In genomic region chr15:66388576-66388975, GRCh38 we compare ENCODE assay signal across 10 cellular contexts. TPM values are rescaled to one million over a fixed set of nuclear protein-coding genes. Genes with fewer than 3 reads are reported as not detected.
A peak's percentile ranks its signal among the peaks of the same experiment; 100 is the strongest.
DNase-seq lines count a peak whose midpoint lies in the region; ATAC-seq and TF ChIP-seq lines count a peak whose summit lies in the region.
"Had no signal": no experiment of that assay in that cellular context is flagged by ENCODE, and none has a peak within 500 bp of the region (broad histone marks: within the 10 kb centered on the region; RNA-seq: fewer than 3 reads in every experiment).

No MANE protein-coding gene starts in this region.

- H3K4me1 Mint-ChIP-seq in endodermal cell: peaks cover 24% of the 10 kb centered on the region
- peaks cover 10% of the 10 kb centered on the region for H3K4me1 Mint-ChIP-seq in progenitor cell of endocrine pancreas (ENCODE audit: low read depth)

- peaks cover 71% of the 10 kb centered on the region for H3K79me2 ChIP-seq in OCI-LY7 (ENCODE audit: insufficient read depth, low read depth, low read length)

- H3K4me3 Mint-ChIP-seq in endodermal cell (peak overlapping the region; percentile 79), progenitor cell of endocrine pancreas (ENCODE audit: low read depth) (peak overlapping the region; percentile 33)

- H3K9ac ChIP-seq in endodermal cell (ENCODE audit: extremely low read depth, low read length, poor library complexity, severe bottlenecking): peak overlapping the region; percentile 50

- H3K4me1 ChIP-seq in OCI-LY7 (ENCODE audit: insufficient read depth, low read length, poor library complexity, severe bottlenecking) (peaks cover 47% of the 10 kb centered on the region), endodermal cell (ENCODE audit: control insufficient read depth, insufficient read depth, low read length) (no peaks in the 10 kb centered on the region)

- H3K36me3 Mint-ChIP-seq in endodermal cell (ENCODE audit: low read depth) (peaks cover 28% of the 10 kb centered on the region), progenitor cell of endocrine pancreas (ENCODE audit: insufficient read depth) (peaks cover 1% of the 10 kb centered on the region)

- no peak overlapping the region for H2AFZ ChIP-seq in OCI-LY7 (ENCODE audit: low read length)

- POLR2A ChIA-PET in OCI-LY7 (lab: Charles Lee): interaction anchor here (0.5 to 1.6 kb wide), 9 partner anchors 14 to 115 kb away, joined by 3 to 7 read pairs (median 3); no protein-coding TSS in a partner anchor

- H3K36me3 ChIP-seq in OCI-LY7 (ENCODE audit: insufficient read depth, low read length) (peaks cover 28% of the 10 kb centered on the region), endodermal cell (ENCODE audit: control insufficient read depth, insufficient read depth, low read length) (peaks cover 21% of the 10 kb centered on the region)
- H3K36me3 ChIP-seq: ascending aorta had no signal

- peak overlapping the region; percentile 99 for H3K4me2 ChIP-seq in OCI-LY7 (ENCODE audit: low read length)

- peak overlapping the region; percentile 83 for H3K27ac ChIP-seq in OCI-LY7 (ENCODE audit: low read depth, low read length, poor library complexity, severe bottlenecking)
- no peak overlapping the region for H3K27ac ChIP-seq in endodermal cell (ENCODE audit: low read depth, low read length)

- H4K20me1 ChIP-seq in OCI-LY7 (ENCODE audit: insufficient read depth, low read length): peaks cover 17% of the 10 kb centered on the region

- 89 to 100% methylated on average over 3 to 5 of the region's 5 CpGs for WGBS in endodermal cell (ENCODE audit: insufficient coverage in 1 of 2, insufficient read length in 1 of 2), 2 experiments

- DNase-seq in OCI-LY7 (ENCODE audit: low spot score) (peak; percentile 39), endodermal cell (no peak), progenitor cell of endocrine pancreas (ENCODE audit: low spot score, unreplicated experiment) (no peak), cortex of kidney (lab: John Stamatoyannopoulos, UW) (no peak)
- DNase-seq: kidney, NCI-H1105 had no signal

- BruUV-seq in OCI-LY7 (replicated peaks; lab: Mats Ljungman, UMichigan): no TSS peak

- intact Hi-C loops in OCI-LY7 (cut with micrococcal nuclease; ENCODE audit: unreplicated experiment): loop anchor here (1.0 kb wide), 1 partner anchor 94 kb away; no protein-coding TSS in a partner anchor

- H3K9me3 ChIP-seq in OCI-LY7 (ENCODE audit: low read length) (no peaks in the 10 kb centered on the region), endodermal cell (ENCODE audit: control insufficient read depth, low read length) (no peaks in the 10 kb centered on the region)
- H3K9me3 ChIP-seq: ascending aorta had no signal

- H3K9me3 Mint-ChIP-seq in endodermal cell (no peaks in the 10 kb centered on the region), progenitor cell of endocrine pancreas (ENCODE audit: low read depth) (no peaks in the 10 kb centered on the region)

- H3K27me3 Mint-ChIP-seq in endodermal cell (ENCODE audit: insufficient read depth) (no peaks in the 10 kb centered on the region), progenitor cell of endocrine pancreas (no peaks in the 10 kb centered on the region)

- H3K4me3 ChIP-seq in GM12875 (ENCODE audit: low read depth, low read length) (peak overlapping the region; percentile 92), OCI-LY7 (ENCODE audit: low read depth, low read length, poor library complexity, severe bottlenecking) (peak overlapping the region; percentile 83), endodermal cell (ENCODE audit: low read length) (peak overlapping the region; percentile 83)

- H3K27ac Mint-ChIP-seq in endodermal cell: peak overlapping the region; percentile 64
- no peak overlapping the region for H3K27ac Mint-ChIP-seq in progenitor cell of endocrine pancreas

- TF ChIP-seq CTCF in GM12875 (IDR thresholded peaks at IDR 0.05; ENCODE audit: borderline replicate concordance, insufficient read depth, low read depth, low read length) (no peak), OCI-LY7 (conservative IDR thresholded peaks at IDR 0.05; ENCODE audit: low read length) (no peak), endodermal cell (conservative IDR thresholded peaks at IDR 0.05) (no peak), progenitor cell of endocrine pancreas (IDR thresholded peaks at IDR 0.05; ENCODE audit: unreplicated experiment) (no peak)

- H3K9me2 ChIP-seq in OCI-LY7 (ENCODE audit: insufficient read depth, low read length): no peaks in the 10 kb centered on the region

- no peak for ATAC-seq in HG03095 (IDR thresholded peaks at IDR 0.05; ENCODE audit: unreplicated experiment)
- ATAC-seq in HG02884 (IDR thresholded peaks at IDR 0.05; ENCODE audit: unreplicated experiment): no peak

- H3K27me3 ChIP-seq in endodermal cell (ENCODE audit: control insufficient read depth, insufficient read depth, low read length, poor library complexity, severe bottlenecking): no peaks in the 10 kb centered on the region
- H3K27me3 ChIP-seq: ascending aorta had no signal

- CTCF ChIA-PET in OCI-LY7 (lab: Charles Lee; ENCODE audit: unreplicated experiment): interaction anchor here (0.7 to 1.2 kb wide), 2 partner anchors 12 to 111 kb away, joined by 3 read pairs; no protein-coding TSS in a partner anchor

RNA-seq across cellular contexts. Expression of gene MAP2K1, which starts 1.9 kb away (rescaled TPM):
- total RNA-seq in OCI-LY7 (2014; rRNA removed; shearing (Covaris generic)): 37.2 and 43.9 TPM in 2 replicates
- total RNA-seq in OCI-LY7 (2022): 82.6 and 95.8 TPM in 2 replicates
- total RNA-seq in endodermal cell: 10 to 100 TPM; 73.7 to 81.2 TPM
- polyA plus RNA-seq in endodermal cell (2013, experiment 1 of 2): 50.6 TPM
- 49.3 TPM for polyA plus RNA-seq in endodermal cell (2013, experiment 2 of 2)
- 28.6 TPM in 2 replicates for total RNA-seq in progenitor cell of endocrine pancreas

RNA-seq across cellular contexts. Expression of gene TIPIN, which starts 32.1 kb away (rescaled TPM):
- 26.0 and 28.6 TPM in 2 replicates for total RNA-seq in OCI-LY7 (2014; rRNA removed; shearing (Covaris generic))
- 34.9 and 38.1 TPM in 2 replicates for total RNA-seq in OCI-LY7 (2022)
- total RNA-seq in endodermal cell: 10 to 100 TPM; 19.7 to 25.5 TPM
- 21.3 TPM for polyA plus RNA-seq in endodermal cell (2013, experiment 1 of 2)
- 22.4 TPM for polyA plus RNA-seq in endodermal cell (2013, experiment 2 of 2)
- 10.1 and 11.0 TPM in 2 replicates for total RNA-seq in progenitor cell of endocrine pancreas
